ENCODE assay signal across 8 cellular contexts in the genomic region with DNA sequence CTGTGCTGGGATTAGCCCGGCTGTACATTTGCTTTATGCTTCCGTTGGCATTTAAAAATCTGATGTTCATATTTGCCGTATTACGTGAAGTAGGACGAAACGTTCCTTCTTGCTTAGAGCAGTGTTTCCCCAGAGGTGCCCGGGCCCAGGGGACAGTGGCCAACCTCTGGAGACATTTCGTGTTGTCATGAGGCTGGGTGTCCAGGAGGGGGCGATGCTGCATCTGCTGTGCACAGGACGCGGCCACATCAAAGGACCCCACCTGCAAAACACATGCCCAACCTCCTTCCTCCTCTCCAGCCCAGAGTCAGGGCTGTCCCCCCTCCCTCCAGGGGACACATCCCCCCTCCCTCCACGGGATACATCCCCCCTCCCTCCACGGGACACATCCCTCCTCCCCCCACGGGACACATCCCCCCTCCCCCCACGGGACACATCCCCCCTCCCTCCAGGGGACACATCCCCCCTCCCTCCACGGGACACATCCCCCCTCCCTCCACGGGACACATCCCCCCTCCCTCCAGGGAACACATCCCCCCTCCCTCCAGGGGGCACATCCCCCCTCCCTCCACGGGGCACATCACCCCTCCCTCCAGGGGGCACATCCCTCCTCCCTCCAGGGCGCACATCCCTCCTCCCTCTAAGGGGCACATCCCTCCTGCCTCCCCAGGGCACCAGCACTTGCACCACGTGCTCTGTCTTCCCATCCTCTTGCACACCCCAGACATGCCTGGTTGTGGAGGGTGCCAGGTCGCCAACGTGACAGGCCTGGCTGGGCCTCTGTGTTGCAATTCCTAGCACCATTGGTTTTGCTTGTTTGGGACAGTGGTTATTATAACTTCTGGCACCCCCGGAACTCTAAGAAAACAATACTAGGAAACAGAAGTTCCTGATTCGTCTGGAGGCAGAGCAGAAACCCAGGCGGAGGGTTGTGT. TPM values are rescaled to one million over a fixed set of nuclear protein-coding genes. Genes with fewer than 3 reads are reported as not detected.
DNase-seq lines count a peak whose midpoint lies in the region; ATAC-seq and TF ChIP-seq lines count a peak whose summit lies in the region.

No MANE protein-coding gene starts in this region.

- H3K27me3 Mint-ChIP-seq in activated CD4-positive, alpha-beta T cell treated with anti-CD3 and anti-CD28 coated beads for 36 hours = no peaks in the 10 kb centered on the region

- TF ChIP-seq CTCF in HCT116 (IDR thresholded peaks at IDR 0.05 in 2 of 3, conservative IDR thresholded peaks at IDR 0.05 in 1 of 3; ENCODE audit: borderline replicate concordance in 1 of 3, insufficient read depth in 1 of 3, low read depth in 2 of 3, low read length in 2 of 3) (peak in 2 of 3 experiments; percentile 81 to 87; a peak in 4 of 6 replicates), choroid plexus epithelial cell (conservative IDR thresholded peaks at IDR 0.05; ENCODE audit: low read depth, low read length) (peak; percentile 90)

- H2AFZ ChIP-seq in HCT116 (ENCODE audit: low read depth, low read length, poor library complexity, severe bottlenecking) = no peak overlapping the region

- no peak overlapping the region for H3K27ac Mint-ChIP-seq in activated CD4-positive, alpha-beta T cell treated with anti-CD3 and anti-CD28 coated beads for 36 hours

- H3K9me3 Mint-ChIP-seq in activated CD4-positive, alpha-beta T cell treated with anti-CD3 and anti-CD28 coated beads for 36 hours (ENCODE audit: low read depth) = no peaks in the 10 kb centered on the region

- peaks cover 66% of the 10 kb centered on the region for H3K79me2 ChIP-seq in HCT116 (ENCODE audit: insufficient read depth, low read length)

- no peaks in the 10 kb centered on the region for H4K20me1 ChIP-seq in HCT116 (ENCODE audit: insufficient read depth)

- H3K27me3 ChIP-seq in HCT116 (ENCODE audit: insufficient read depth, low read length) = no peaks in the 10 kb centered on the region

- no TSS peak for BruUV-seq in HCT116 (replicated peaks; lab: Mats Ljungman, UMichigan)

- H3K4me1 Mint-ChIP-seq in activated CD4-positive, alpha-beta T cell treated with anti-CD3 and anti-CD28 coated beads for 36 hours = peaks cover 21% of the 10 kb centered on the region

- H3K4me2 ChIP-seq in HCT116 (ENCODE audit: low read length) = peak overlapping the region; percentile 87

- peak overlapping the region; percentile 62 for H3K27ac ChIP-seq in HCT116 (ENCODE audit: low read depth, low read length)

- ATAC-seq in HCT116 (peak; percentile 58), left lobe of liver (peak; percentile 80), GM18517 (IDR thresholded peaks at IDR 0.05; ENCODE audit: unreplicated experiment) (no peak)
- peak; percentile 85 for ATAC-seq in activated CD4-positive, alpha-beta T cell treated with anti-CD3 and anti-CD28 coated beads for 36 hours

- CTCF ChIA-PET in HCT116 (lab: Charles Lee) = no interaction called here
- CTCF ChIA-PET in activated CD4-positive, alpha-beta T cell treated with anti-CD3 and anti-CD28 coated beads for 36 hours (lab: Charles Lee) = interaction anchor here (0.5 to 1.3 kb wide), 3 partner anchors 104 to 363 kb away, joined by 3 read pairs; no protein-coding TSS in a partner anchor

- DNase-seq in Caki2 (ENCODE audit: low read depth) (peak; percentile 43), HCT116 (ENCODE audit: low read depth, low spot score) (peak; percentile 79), NCI-H2171 treated with DMSO at 0.1 percent for 48 hours (lab: John Stamatoyannopoulos, UW) (peak; percentile 81), choroid plexus epithelial cell (ENCODE audit: low read depth) (peak; percentile 89), left lobe of liver (ENCODE audit: low spot score) (peak; percentile 89)
- peak; percentile 95 for DNase-seq in activated CD4-positive, alpha-beta T cell treated with anti-CD3 and anti-CD28 coated beads for 36 hours
- peak; percentile 82 to 87 for DNase-seq in stimulated activated CD4-positive, alpha-beta T cell treated with anti-CD3 and anti-CD28 coated beads, Interleukin-4, amount 100 ng/mL, for 48 hours (ENCODE audit: low read depth in 2 of 2)

- H3K4me3 Mint-ChIP-seq in activated CD4-positive, alpha-beta T cell treated with anti-CD3 and anti-CD28 coated beads for 36 hours = peak overlapping the region; percentile 96

- H3K36me3 Mint-ChIP-seq in activated CD4-positive, alpha-beta T cell treated with anti-CD3 and anti-CD28 coated beads for 36 hours (ENCODE audit: low read depth) = peaks cover 10% of the 10 kb centered on the region

- no peaks in the 10 kb centered on the region for H3K9me3 ChIP-seq in HCT116 (ENCODE audit: control insufficient read depth in 1 of 2, insufficient read depth in 1 of 2, low read depth in 1 of 2, low read length in 2 of 2)

- in situ Hi-C loops in Caki2 (cut with HindIII; ENCODE audit: low pct_unique_long_range_greater_than_20kb, low sequenced_read_pairs) = no loop called here

- H3K36me3 ChIP-seq in HCT116 (ENCODE audit: control insufficient read depth in 1 of 2, insufficient read depth in 2 of 2, low read length in 2 of 2) = peaks cover 8 to 18% of the 10 kb centered on the region in 2 experiments; a peak in 2 of 4 replicates

- no peak for TF ChIP-seq POLR2A in HCT116 (IDR thresholded peaks at IDR 0.05; ENCODE audit: borderline replicate concordance, extremely low read depth, insufficient read depth, insufficient read length)

- RAD21 ChIA-PET in HCT116 (lab: Charles Lee; ENCODE audit: low non-redundant PET in 1 of 2, low total read pairs in 2 of 2, uncharacterized antibody in 2 of 2, unreplicated experiment in 2 of 2) = no interaction called here

- intact Hi-C loops in HCT116 (cut with micrococcal nuclease) = loop anchor here (1.0 kb wide), 1 partner anchor 409 kb away; no protein-coding TSS in a partner anchor
- intact Hi-C loops in activated CD4-positive, alpha-beta T cell treated with anti-CD3 and anti-CD28 coated beads for 36 hours (cut with DNase I, micrococcal nuclease) = loop anchor here (1.0 to 10.0 kb wide), 5 partner anchors 88 to 418 kb away; a partner anchor contains a TSS

- H3K4me1 ChIP-seq in HCT116 (ENCODE audit: control insufficient read depth in 1 of 2, insufficient read depth in 2 of 2, low read length in 2 of 2) = peaks cover 9 to 23% of the 10 kb centered on the region in 2 experiments

- peak overlapping the region; percentile 94 to 100 for H3K4me3 ChIP-seq in HCT116 (replicated peaks in 1 of 2; ENCODE audit: low read depth in 1 of 2, low read length in 2 of 2)
- no peak overlapping the region for H3K4me3 ChIP-seq in choroid plexus epithelial cell (ENCODE audit: low read depth, low read length)

- TF ChIP-seq RAD21 in HCT116 (IDR thresholded peaks at IDR 0.05; ENCODE audit: low read depth) = no peak

- POLR2A ChIA-PET in HCT116 (lab: Charles Lee) = no interaction called here
- POLR2A ChIA-PET in activated CD4-positive, alpha-beta T cell treated with anti-CD3 and anti-CD28 coated beads for 36 hours (lab: Charles Lee) = no interaction called here

- H3K9me2 ChIP-seq in HCT116 (ENCODE audit: insufficient read depth) = no peaks in the 10 kb centered on the region

- peak overlapping the region; percentile 97 for H3K9ac ChIP-seq in HCT116 (ENCODE audit: low read length)

TF ChIP-seq in HCT116, 20 proteins besides CTCF, POLR2A, EP300 and RAD21:
- TF ChIP-seq TCF7L2 (IDR thresholded peaks at IDR 0.05; ENCODE audit: borderline replicate concordance, extremely low read depth, insufficient read depth, insufficient read length) (peak; percentile 100), POLR2AphosphoS5 (IDR thresholded peaks at IDR 0.05; ENCODE audit: low read depth, low read length) (0 out of 2 replicates have a peak, but pooled peaks have one; percentile 9), SRF (IDR thresholded peaks at IDR 0.05; ENCODE audit: low read depth) (no peak)

RNA-seq across cellular contexts. Expression of a gene that starts 46.7 kb away (rescaled TPM):
- total RNA-seq in Caki2 (2014; rRNA removed; shearing (Covaris generic); ENCODE audit: low replicate concordance) = 25.1 and 29.4 TPM in 2 replicates
- 49.4 TPM for total RNA-seq in HCT116 (2021; ENCODE audit: unreplicated experiment)
- polyA plus RNA-seq in HCT116 (2012) = 48.8 and 55.5 TPM in 2 replicates
- total RNA-seq in activated CD4-positive, alpha-beta T cell treated with anti-CD3 and anti-CD28 coated beads for 36 hours = under 1 TPM; 0.54 to 0.73 TPM
- total RNA-seq in left lobe of liver = 36.5 TPM

RNA-seq across cellular contexts. Expression of a gene that starts 58.2 kb away (rescaled TPM):
- total RNA-seq in Caki2 (2014; rRNA removed; shearing (Covaris generic); ENCODE audit: low replicate concordance) = 0.09 TPM in 1 of 2 replicates, not detected in the other
- total RNA-seq in HCT116 (2021; ENCODE audit: unreplicated experiment) = 7.7 TPM
- 3.3 and 3.4 TPM in 2 replicates for polyA plus RNA-seq in HCT116 (2012)
- 1 to 10 TPM in 1 of 2 experiments, under 1 TPM in 1; 0.74 to 1.3 TPM for total RNA-seq in activated CD4-positive, alpha-beta T cell treated with anti-CD3 and anti-CD28 coated beads for 36 hours
- 5.3 TPM for total RNA-seq in left lobe of liver

Comparison
In these comparisons a context has a peak if more than half of its experiments do, and no peak if none do; other contexts are left out.
1. DNase-seq: peak in every context shown above with its lines; median percentile 95 in activated CD4-positive, alpha-beta T cell treated with anti-CD3 and anti-CD28 coated beads for 36 hours; 89 in choroid plexus epithelial cell; 89 in left lobe of liver; 84 in stimulated activated CD4-positive, alpha-beta T cell treated with anti-CD3 and anti-CD28 coated beads, Interleukin-4, amount 100 ng/mL, for 48 hours; 81 in NCI-H2171 treated with DMSO at 0.1 percent for 48 hours; 79 in HCT116; 43 in Caki2.
2. RNA of a gene that starts 46.7 kb away (total RNA-seq): 49.4 TPM in HCT116 (single experiment), 36.5 TPM in left lobe of liver (single experiment) and 25.1 to 29.4 TPM in Caki2; 0.54 to 0.73 TPM in activated CD4-positive, alpha-beta T cell treated with anti-CD3 and anti-CD28 coated beads for 36 hours; every median in the first group is over 10 times any median in the second.